In genomic region chr20:25249198-25249931, GRCh38 we compare ENCODE assay signal across 8 cellular contexts. TPM values are rescaled to one million over a fixed set of nuclear protein-coding genes. Genes with fewer than 3 reads are reported as not detected.
DNase-seq lines count a peak whose midpoint lies in the region; ATAC-seq and TF ChIP-seq lines count a peak whose summit lies in the region.

No MANE protein-coding gene starts in this region.

- H3K9ac ChIP-seq in skeletal muscle satellite cell (ENCODE audit: low read depth, low read length) = peak overlapping the region; percentile 94

- no peaks in the 10 kb centered on the region for H3K27me3 Mint-ChIP-seq in T-cell

- ATAC-seq in T-cell (replicated peaks in 1 of 4) (no peak), HG03521 (IDR thresholded peaks at IDR 0.05; ENCODE audit: unreplicated experiment) (no peak), HG03139 (IDR thresholded peaks at IDR 0.05; ENCODE audit: unreplicated experiment) (no peak)

- H3K36me3 Mint-ChIP-seq in T-cell = no peaks in the 10 kb centered on the region

- no peaks in the 10 kb centered on the region for H3K27me3 ChIP-seq in skeletal muscle satellite cell (ENCODE audit: control insufficient read depth, insufficient read depth, low read length)

- peak overlapping the region; percentile 63 to 91 for H3K4me3 ChIP-seq in foreskin fibroblast (ENCODE audit: low read depth in 1 of 2, low read length in 2 of 2)
- H3K4me3 ChIP-seq in skeletal muscle satellite cell (ENCODE audit: low read length) = peak overlapping the region; percentile 80

- no peak for TF ChIP-seq CTCF in foreskin fibroblast (IDR thresholded peaks at IDR 0.05; ENCODE audit: low read depth, low read length)

- peaks cover 57% of the 10 kb centered on the region for H3K4me1 ChIP-seq in skeletal muscle satellite cell (ENCODE audit: control insufficient read depth, insufficient read depth, low read length)

- POLR2A ChIA-PET in T-cell (lab: Charles Lee) = interaction anchor here in 1 of 2 donors (0.6 kb wide), 1 partner anchor 799 kb away, joined by 4 read pairs; no protein-coding TSS in a partner anchor

- peaks cover 44 to 54% (median 50%) of the 10 kb centered on the region in 3 donors for H3K4me1 Mint-ChIP-seq in T-cell

- H3K27ac Mint-ChIP-seq in T-cell = peak overlapping the region; percentile 81 to 82

- CTCF ChIA-PET in T-cell (lab: Charles Lee) = interaction anchor here in 1 of 2 donors (0.6 kb wide), 1 partner anchor 150 kb away, joined by 3 read pairs; no protein-coding TSS in a partner anchor

- H3K36me3 ChIP-seq in skeletal muscle satellite cell (ENCODE audit: insufficient read depth, low read length) = peaks cover 25% of the 10 kb centered on the region

- DNase-seq in NCI-H2029 (lab: John Stamatoyannopoulos, UW) (peak; percentile 13), NCI-H2029 treated with DMSO at 0.1 percent for 48 hours (lab: John Stamatoyannopoulos, UW) (no peak), T-cell (no peak), foreskin fibroblast (no peak), NCI-H2196 (lab: John Stamatoyannopoulos, UW; ENCODE audit: unreplicated experiment) (no peak)

- peak overlapping the region; percentile 89 for H3K4me2 ChIP-seq in skeletal muscle satellite cell (ENCODE audit: low read length)

- H3K9me3 ChIP-seq in skeletal muscle satellite cell (replicated peaks; ENCODE audit: low read length) = no peaks in the 10 kb centered on the region

- H3K4me3 Mint-ChIP-seq in T-cell = peak overlapping the region; percentile 89 to 96 (median 92)

- H3K9me3 Mint-ChIP-seq in T-cell = no peaks in the 10 kb centered on the region

RNA-seq across cellular contexts. Expression of gene PYGB, which starts 1.5 kb away (rescaled TPM):
- total RNA-seq in T-cell = 10 to 100 TPM; 29.7 to 53.4 (median 36.5) TPM
- total RNA-seq in skeletal muscle satellite cell (2012; rRNA removed) = 414 and 533 TPM in 2 replicates

RNA-seq across cellular contexts. Expression of gene ENTPD6, which starts 53.9 kb away (rescaled TPM):
- 100 to 1,000 TPM in 1 of 5 donors, 10 to 100 TPM in 4; 80.5 to 102 (median 90.9) TPM for total RNA-seq in T-cell
- total RNA-seq in skeletal muscle satellite cell (2012; rRNA removed) = 75.4 and 76.6 TPM in 2 replicates
